11 cellular contexts compared by ENCODE assay signal in genomic region chr12:12734054-12734453, GRCh38. TPM values are rescaled to one million over a fixed set of nuclear protein-coding genes. Genes with fewer than 3 reads are reported as not detected.
DNase-seq lines count a peak whose midpoint lies in the region; ATAC-seq and TF ChIP-seq lines count a peak whose summit lies in the region.
"Had no signal": no experiment of that assay in that cellular context is flagged by ENCODE, and none has a peak within 500 bp of the region (broad histone marks: within the 10 kb centered on the region; RNA-seq: fewer than 3 reads in every experiment).

No MANE protein-coding gene starts in this region.

- TF ChIP-seq CTCF in body of pancreas (IDR thresholded peaks at IDR 0.05) (no peak), mucosa of descending colon (IDR thresholded peaks at IDR 0.05) (no peak), heart left ventricle (IDR thresholded peaks at IDR 0.05) (no peak)

- H2AFZ ChIP-seq in ACC112 (ENCODE audit: low read length, unreplicated experiment) = peak overlapping the region; percentile 78

- peak; percentile 49 for ATAC-seq in body of pancreas
- ATAC-seq in mucosa of descending colon = peak; percentile 33
- no peak for ATAC-seq in GM19452 (IDR thresholded peaks at IDR 0.05; ENCODE audit: unreplicated experiment)
- no peak for ATAC-seq in GM18870 (IDR thresholded peaks at IDR 0.05; ENCODE audit: unreplicated experiment)
- no peak for ATAC-seq in heart left ventricle

- DNase-seq in GM04504 (ENCODE audit: low read depth) (peak; percentile 74), body of pancreas (no peak), mucosa of descending colon (no peak), heart left ventricle (no peak), DMS79 (lab: John Stamatoyannopoulos, UW) (no peak)
- DNase-seq: NCI-H2081 had no signal

- peaks cover 71% of the 10 kb centered on the region for H3K79me2 ChIP-seq in ACC112 (ENCODE audit: control insufficient read depth, insufficient read depth, low read length, unreplicated experiment)

- H3K27ac ChIP-seq in ACC112 (ENCODE audit: low read depth, low read length) (peak overlapping the region; percentile 85), body of pancreas (peak overlapping the region; percentile 58 to 85 (median 80)), heart left ventricle (peak overlapping the region in 2 of 12 donors; percentile 15 to 27)

- no peak for TF ChIP-seq POLR2A in body of pancreas (IDR thresholded peaks at IDR 0.05)
- no peak for TF ChIP-seq POLR2A in heart left ventricle (IDR thresholded peaks at IDR 0.05)

- 0 out of 2 replicates have a peak, but pooled peaks cover 4% of the 10 kb centered on the region for H3K36me3 ChIP-seq in ACC112 (ENCODE audit: insufficient read depth, low read length)
- no peaks in the 10 kb centered on the region for H3K36me3 ChIP-seq in body of pancreas (replicated peaks in 1 of 2; ENCODE audit: insufficient read depth in 1 of 2, low read depth in 2 of 2)
- H3K36me3 ChIP-seq in mucosa of descending colon (ENCODE audit: low read depth) = no peaks in the 10 kb centered on the region
- H3K36me3 ChIP-seq in heart left ventricle = no peaks in the 10 kb centered on the region
- H3K36me3 ChIP-seq: adrenal gland, prostate gland had no signal

- WGBS in body of pancreas, 2 donors = 17 to 44% methylated on average over 2 of the region's 2 CpGs
- 64 to 73% (median 71%) methylated on average over 2 of the region's 2 CpGs for WGBS in heart left ventricle, 4 donors

- H3K27me3 ChIP-seq in ACC112 (ENCODE audit: insufficient read depth, low read length) = no peaks in the 10 kb centered on the region
- H3K27me3 ChIP-seq in body of pancreas = no peaks in the 10 kb centered on the region
- H3K27me3 ChIP-seq in heart left ventricle = no peaks in the 10 kb centered on the region
- H3K27me3 ChIP-seq: adrenal gland had no signal

- H3K4me1 ChIP-seq in ACC112 (ENCODE audit: control insufficient read depth, insufficient read depth, low read length, unreplicated experiment) (peaks cover 41% of the 10 kb centered on the region), body of pancreas (peaks cover 27% of the 10 kb centered on the region), mucosa of descending colon (ENCODE audit: low read depth) (peaks cover 13% of the 10 kb centered on the region), heart left ventricle (peaks cover 0 to 37% (median 9%) of the 10 kb centered on the region in 12 donors)
- H3K4me1 ChIP-seq: prostate gland had no signal

- peak overlapping the region; percentile 59 for H3K4me3 ChIP-seq in ACC112 (ENCODE audit: low read depth, low read length)
- H3K4me3 ChIP-seq in body of pancreas = no peak overlapping the region
- no peak overlapping the region for H3K4me3 ChIP-seq in mucosa of descending colon
- H3K4me3 ChIP-seq in heart left ventricle = no peak overlapping the region
- H3K4me3 ChIP-seq: prostate gland had no signal

- H3K9me3 ChIP-seq in body of pancreas (no peaks in the 10 kb centered on the region), mucosa of descending colon (no peaks in the 10 kb centered on the region), heart left ventricle (no peaks in the 10 kb centered on the region)
- H3K9me3 ChIP-seq: adrenal gland, prostate gland had no signal

- intact Hi-C loops in body of pancreas (cut with DNase I) = no loop called here
- intact Hi-C loops in mucosa of descending colon (cut with DNase I, micrococcal nuclease) = no loop called here
- intact Hi-C loops in heart left ventricle (cut with DNase I) = no loop called here

RNA-seq across cellular contexts. Expression of gene CDKN1B, which starts 16.9 kb away (rescaled TPM):
- 10 to 100 TPM; 11.9 to 28.3 TPM for total RNA-seq in body of pancreas
- total RNA-seq in mucosa of descending colon = 10 to 100 TPM; 46.7 to 71.1 (median 53.0) TPM
- total RNA-seq in heart left ventricle = 10 to 100 TPM; 25.8 to 44.9 (median 35.1) TPM
- polyA plus RNA-seq in heart left ventricle = 10 to 100 TPM; 19.0 to 27.4 TPM

RNA-seq across cellular contexts. Expression of gene GPR19, which starts 38.1 kb away (rescaled TPM):
- not detected for total RNA-seq in body of pancreas
- total RNA-seq in mucosa of descending colon = under 1 TPM; 0.52 to 0.89 (median 0.82) TPM
- total RNA-seq in heart left ventricle = under 1 TPM in 1 of 9 donors, not detected in 8; 0.61 TPM
- polyA plus RNA-seq in heart left ventricle = under 1 TPM in 1 of 2 donors, not detected in 1; 0.04 TPM
- total RNA-seq: prostate gland had no signal

RNA-seq across cellular contexts. Expression of gene APOLD1, which starts 51.4 kb away (rescaled TPM):
- total RNA-seq in body of pancreas (10 to 100 TPM; 10.1 to 23.4 TPM), mucosa of descending colon (10 to 100 TPM in 1 of 3 donors, 1 to 10 TPM in 1, under 1 TPM in 1; 0.93 to 12.9 (median 5.0) TPM), heart left ventricle (10 to 100 TPM in 8 of 9 donors, 1 to 10 TPM in 1; 7.8 to 45.0 (median 15.2) TPM)
- 10 to 100 TPM in 1 of 2 donors, 1 to 10 TPM in 1; 7.1 to 24.6 TPM for polyA plus RNA-seq in heart left ventricle

Comparison
In these comparisons a context has a peak if more than half of its experiments do, and no peak if none do; other contexts are left out.
1. ATAC-seq: peak in body of pancreas (single experiment) and mucosa of descending colon (single experiment); none in GM19452 (single experiment), GM18870 (single experiment) and heart left ventricle (0 of 4).